8 cellular contexts compared by ENCODE assay signal in genomic region chr2:177169810-177170514, GRCh38. TPM values are rescaled to one million over a fixed set of nuclear protein-coding genes. Genes with fewer than 3 reads are reported as not detected.
A peak's percentile ranks its signal among the peaks of the same experiment; 100 is the strongest.
DNase-seq lines count a peak whose midpoint lies in the region; ATAC-seq and TF ChIP-seq lines count a peak whose summit lies in the region.

No MANE protein-coding gene starts in this region.

- peaks cover 34% of the 10 kb centered on the region for H3K4me1 Mint-ChIP-seq in T-helper 1 cell treated with Interleukin-12 subunit alpha and Interleukin-12 subunit beta and Interleukin-4 antibody, amounts not matched to agents 30 μg/mL and 1 μg/mL, for 36 hours (ENCODE audit: low read depth)

- H3K4me1 ChIP-seq in osteoblast (ENCODE audit: insufficient read depth, low read length): peaks cover 22% of the 10 kb centered on the region
- peaks cover 8 to 57% (median 22%) of the 10 kb centered on the region in 9 donors for H3K4me1 ChIP-seq in heart right ventricle

- intact Hi-C loops in heart right ventricle (cut with DNase I): loop anchor here (5.0 to 10.0 kb wide), 11 partner anchors 37 to 585 kb away; partner anchors contain the start of gene NFE2L2 (in 3 of the 10)

- 79 to 83% methylated on average over 7 of the region's 7 CpGs for WGBS in heart right ventricle, 2 donors

- ATAC-seq in GM19467 (IDR thresholded peaks at IDR 0.05; ENCODE audit: unreplicated experiment): peak; percentile 65
- ATAC-seq in HG03469 (IDR thresholded peaks at IDR 0.05; ENCODE audit: unreplicated experiment): peak; percentile 48
- ATAC-seq in heart right ventricle: no peak

- peak overlapping the region; percentile 39 for H3K27ac Mint-ChIP-seq in T-helper 1 cell treated with Interleukin-12 subunit alpha and Interleukin-12 subunit beta and Interleukin-4 antibody, amounts not matched to agents 30 μg/mL and 1 μg/mL, for 36 hours

- H3K36me3 ChIP-seq in osteoblast (ENCODE audit: insufficient read depth, low read length) (no peaks in the 10 kb centered on the region), heart right ventricle (no peaks in the 10 kb centered on the region)

- H3K27me3 ChIP-seq in osteoblast (ENCODE audit: insufficient read depth, low read length) (no peaks in the 10 kb centered on the region), heart right ventricle (no peaks in the 10 kb centered on the region)

- no peaks in the 10 kb centered on the region for H3K9me3 Mint-ChIP-seq in T-helper 1 cell treated with Interleukin-12 subunit alpha and Interleukin-12 subunit beta and Interleukin-4 antibody, amounts not matched to agents 30 μg/mL and 1 μg/mL, for 36 hours

- H3K4me2 ChIP-seq in osteoblast (ENCODE audit: insufficient read depth, low read length): no peak overlapping the region

- no peak overlapping the region for H3K27ac ChIP-seq in osteoblast (ENCODE audit: low read depth, low read length)
- H3K27ac ChIP-seq in heart right ventricle: peak overlapping the region in 3 of 10 donors; percentile 34 to 61 (median 35)

- H3K27me3 Mint-ChIP-seq in T-helper 1 cell treated with Interleukin-12 subunit alpha and Interleukin-12 subunit beta and Interleukin-4 antibody, amounts not matched to agents 30 μg/mL and 1 μg/mL, for 36 hours (ENCODE audit: low read depth): peaks cover 4% of the 10 kb centered on the region

- peak overlapping the region; percentile 57 for H2AFZ ChIP-seq in osteoblast (ENCODE audit: low read length)

- H3K4me3 Mint-ChIP-seq in T-helper 1 cell treated with Interleukin-12 subunit alpha and Interleukin-12 subunit beta and Interleukin-4 antibody, amounts not matched to agents 30 μg/mL and 1 μg/mL, for 36 hours: no peak overlapping the region

- H3K4me3 ChIP-seq in osteoblast (ENCODE audit: insufficient read depth, low read length) (no peak overlapping the region), heart right ventricle (no peak overlapping the region)

- peak; percentile 94 for DNase-seq in DMS153 treated with DMSO at 0.1 percent for 48 hours (lab: John Stamatoyannopoulos, UW; ENCODE audit: unreplicated experiment)
- DNase-seq in osteoblast (ENCODE audit: insufficient read length, low spot score, missing footprints): no peak
- no peak for DNase-seq in heart right ventricle
- no peak for DNase-seq in SW 1271 (lab: John Stamatoyannopoulos, UW)
- no peak for DNase-seq in stimulated activated naive CD4-positive, alpha-beta T cell treated with Interleukin-2 at 50 U/mL for 16 hours (lab: John Stamatoyannopoulos, UW)

- H3K9me3 ChIP-seq in osteoblast (ENCODE audit: low read depth, low read length) (no peaks in the 10 kb centered on the region), heart right ventricle (no peaks in the 10 kb centered on the region)

- peaks cover 1% of the 10 kb centered on the region for H3K36me3 Mint-ChIP-seq in T-helper 1 cell treated with Interleukin-12 subunit alpha and Interleukin-12 subunit beta and Interleukin-4 antibody, amounts not matched to agents 30 μg/mL and 1 μg/mL, for 36 hours (ENCODE audit: low read depth)

- no peaks in the 10 kb centered on the region for H4K20me1 ChIP-seq in osteoblast (ENCODE audit: insufficient read depth, low read length)

- TF ChIP-seq CTCF in osteoblast (IDR thresholded peaks at IDR 0.05; ENCODE audit: extremely low read depth, low read depth, low read length) (no peak), heart right ventricle (IDR thresholded peaks at IDR 0.05) (no peak)

- no peaks in the 10 kb centered on the region for H3K79me2 ChIP-seq in osteoblast (ENCODE audit: insufficient read depth, low read length)

RNA-seq across cellular contexts. Expression of gene HNRNPA3, which starts 42.6 kb away (rescaled TPM):
- 19.7 and 21.4 TPM in 2 replicates for total RNA-seq in osteoblast
- total RNA-seq in heart right ventricle: 10 to 100 TPM; 63.7 to 93.8 (median 77.6) TPM
- 10 to 100 TPM; 78.3 to 93.7 TPM for polyA plus RNA-seq in heart right ventricle

Comparison
In these comparisons a context has a peak if more than half of its experiments do, and no peak if none do; other contexts are left out.
1. ATAC-seq: peak in GM19467 (single experiment) and HG03469 (single experiment); none in heart right ventricle (0 of 8).